In the genomic region with DNA sequence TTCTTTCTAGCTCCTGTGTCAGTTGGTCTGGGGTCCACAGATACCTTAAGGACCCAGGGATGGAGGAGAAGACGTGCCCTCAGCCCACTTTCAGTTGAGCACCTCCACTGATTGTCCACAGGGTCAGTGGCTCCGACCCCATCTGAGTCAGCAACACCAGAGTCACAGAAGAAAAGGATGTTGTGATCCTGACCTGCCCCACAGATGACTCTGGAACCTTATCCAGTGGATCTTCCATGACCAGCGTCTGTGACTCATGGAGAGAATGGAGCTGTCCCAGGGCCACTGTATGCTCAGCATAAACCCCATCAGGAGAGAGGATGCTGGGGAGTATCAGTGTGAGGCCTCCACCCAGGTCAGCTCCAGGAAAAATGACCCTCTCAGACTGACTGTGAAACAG, we compare ENCODE assay signal across 26 cellular contexts. TPM values are rescaled to one million over a fixed set of nuclear protein-coding genes. Genes with fewer than 3 reads are reported as not detected.
A peak's percentile ranks its signal among the peaks of the same experiment; 100 is the strongest.
DNase-seq lines count a peak whose midpoint lies in the region; ATAC-seq and FAIRE-seq lines count a peak whose summit lies in the region.
"Had no signal": no experiment of that assay in that cellular context is flagged by ENCODE, and none has a peak within 500 bp of the region (broad histone marks: within the 10 kb centered on the region; RNA-seq: fewer than 3 reads in every experiment).

No MANE protein-coding gene starts in this region.

- H3K36me3 Mint-ChIP-seq in activated CD4-positive, alpha-beta memory T cell treated with anti-CD3 and anti-CD28 coated beads for 36 hours: no peaks in the 10 kb centered on the region
- H3K36me3 Mint-ChIP-seq in activated CD4-positive, alpha-beta memory T cell treated with anti-CD3 and anti-CD28 coated beads, Interleukin-2, amount 10 ng/mL, durations not matched to agents 7 days and 5 days (ENCODE audit: low read depth): no peaks in the 10 kb centered on the region
- H3K36me3 Mint-ChIP-seq: CD14-positive monocyte had no signal

- no peaks in the 10 kb centered on the region for H3K4me1 Mint-ChIP-seq in activated CD4-positive, alpha-beta memory T cell treated with anti-CD3 and anti-CD28 coated beads for 36 hours (ENCODE audit: low read depth)
- no peaks in the 10 kb centered on the region for H3K4me1 Mint-ChIP-seq in activated CD4-positive, alpha-beta memory T cell treated with anti-CD3 and anti-CD28 coated beads, Interleukin-2, amount 10 ng/mL, durations not matched to agents 7 days and 5 days
- H3K4me1 Mint-ChIP-seq: CD8-positive, alpha-beta memory T cell had no signal

- no peak for FAIRE-seq in GM19239 (lab: Jason Lieb, UNC)
- FAIRE-seq: GM12891, GM18507, H54 had no signal

- no peaks in the 10 kb centered on the region for H3K9me3 Mint-ChIP-seq in activated CD4-positive, alpha-beta memory T cell treated with anti-CD3 and anti-CD28 coated beads for 36 hours
- H3K9me3 Mint-ChIP-seq in activated CD4-positive, alpha-beta memory T cell treated with anti-CD3 and anti-CD28 coated beads, Interleukin-2, amount 10 ng/mL, durations not matched to agents 7 days and 5 days: no peaks in the 10 kb centered on the region
- H3K9me3 Mint-ChIP-seq: CD4-positive, alpha-beta T cell; CD8-positive, alpha-beta memory T cell; HFFc6 had no signal

- no peak overlapping the region for H3K27ac Mint-ChIP-seq in activated CD4-positive, alpha-beta memory T cell treated with anti-CD3 and anti-CD28 coated beads for 36 hours
- H3K27ac Mint-ChIP-seq in activated CD4-positive, alpha-beta memory T cell treated with anti-CD3 and anti-CD28 coated beads, Interleukin-2, amount 10 ng/mL, durations not matched to agents 7 days and 5 days: no peak overlapping the region
- H3K27ac Mint-ChIP-seq: CD14-positive monocyte; CD4-positive, alpha-beta T cell; HFFc6 had no signal

- DNase-seq in activated CD4-positive, alpha-beta memory T cell treated with anti-CD3 and anti-CD28 coated beads for 36 hours: peak; percentile 2
- no peak for DNase-seq in activated CD4-positive, alpha-beta memory T cell treated with anti-CD3 and anti-CD28 coated beads, Interleukin-2, amount 10 ng/mL, durations not matched to agents 7 days and 5 days
- DNase-seq in activated effector memory CD4-positive, alpha-beta T cell treated with anti-CD3 and anti-CD28 coated beads, Interleukin-2, amount 50 U/mL, for 16 hours: peak; percentile 24
- DNase-seq in activated effector memory CD4-positive, alpha-beta T cell treated with Interleukin-2 at 50 U/mL for 16 hours: no peak
- DNase-seq in ecto neural progenitor cell (ENCODE audit: low spot score) (peak; percentile 20), sciatic nerve (ENCODE audit: low spot score) (peak; percentile 19), GM19239 (ENCODE audit: insufficient read length, low spot score) (no peak)
- DNase-seq: 8988T; ACHN; AML-193; BE2C; Calu3; CD8-positive, alpha-beta memory T cell; DMS53; DMS79 treated with DMSO at 0.1 percent for 48 hours; GF-D8; GOT3; HFFc6 had no signal

- no peak overlapping the region for H3K4me3 Mint-ChIP-seq in activated CD4-positive, alpha-beta memory T cell treated with anti-CD3 and anti-CD28 coated beads for 36 hours
- no peak overlapping the region for H3K4me3 Mint-ChIP-seq in activated CD4-positive, alpha-beta memory T cell treated with anti-CD3 and anti-CD28 coated beads, Interleukin-2, amount 10 ng/mL, durations not matched to agents 7 days and 5 days
- H3K4me3 Mint-ChIP-seq: CD14-positive monocyte; CD4-positive, alpha-beta T cell; CD8-positive, alpha-beta memory T cell; HFFc6 had no signal

- peaks cover 5% of the 10 kb centered on the region for H3K27me3 Mint-ChIP-seq in activated CD4-positive, alpha-beta memory T cell treated with anti-CD3 and anti-CD28 coated beads for 36 hours
- H3K27me3 Mint-ChIP-seq in activated CD4-positive, alpha-beta memory T cell treated with anti-CD3 and anti-CD28 coated beads, Interleukin-2, amount 10 ng/mL, durations not matched to agents 7 days and 5 days: peaks cover 30% of the 10 kb centered on the region

- no peak for ATAC-seq in sciatic nerve
- ATAC-seq: A549 had no signal

- intact Hi-C loops in activated CD4-positive, alpha-beta memory T cell treated with anti-CD3 and anti-CD28 coated beads for 36 hours (cut with micrococcal nuclease): no loop called here
- intact Hi-C loops in sciatic nerve (cut with DNase I): no loop called here

- POLR2A ChIA-PET in activated CD4-positive, alpha-beta memory T cell treated with anti-CD3 and anti-CD28 coated beads for 36 hours (lab: Charles Lee): no interaction called here
- POLR2A ChIA-PET in activated CD4-positive, alpha-beta memory T cell treated with anti-CD3 and anti-CD28 coated beads, Interleukin-2, amount 10 ng/mL, durations not matched to agents 7 days and 5 days (lab: Charles Lee): no interaction called here

- CTCF ChIA-PET in activated CD4-positive, alpha-beta memory T cell treated with anti-CD3 and anti-CD28 coated beads for 36 hours (lab: Charles Lee): interaction anchor here (1.0 to 2.9 kb wide), 4 partner anchors 8 to 156 kb away, joined by 4 to 12 read pairs (median 6); no protein-coding TSS in a partner anchor
- CTCF ChIA-PET in activated CD4-positive, alpha-beta memory T cell treated with anti-CD3 and anti-CD28 coated beads, Interleukin-2, amount 10 ng/mL, durations not matched to agents 7 days and 5 days (lab: Charles Lee): interaction anchor here (0.6 to 1.6 kb wide), 4 partner anchors 9 to 103 kb away, joined by 3 to 4 read pairs (median 3); no protein-coding TSS in a partner anchor

RNA-seq across cellular contexts. Expression of gene CEACAM4, which starts 22.0 kb away (rescaled TPM):
- not detected for total RNA-seq in activated CD4-positive, alpha-beta memory T cell treated with anti-CD3 and anti-CD28 coated beads for 36 hours
- total RNA-seq in activated CD4-positive, alpha-beta memory T cell treated with anti-CD3 and anti-CD28 coated beads, Interleukin-2, amount 10 ng/mL, durations not matched to agents 7 days and 5 days: not detected
- total RNA-seq in sciatic nerve: 1.9 TPM
- total RNA-seq: Calu3; CD8-positive, alpha-beta memory T cell; Daoy; G401; HFFc6 had no signal

RNA-seq across cellular contexts. Expression of gene CEACAM21, which starts 28.9 kb away (rescaled TPM):
- 10 to 100 TPM; 40.8 to 40.9 TPM for total RNA-seq in activated CD4-positive, alpha-beta memory T cell treated with anti-CD3 and anti-CD28 coated beads for 36 hours
- total RNA-seq in activated CD4-positive, alpha-beta memory T cell treated with anti-CD3 and anti-CD28 coated beads, Interleukin-2, amount 10 ng/mL, durations not matched to agents 7 days and 5 days: 10 to 100 TPM; 77.0 to 77.8 TPM
- 2.5 TPM for total RNA-seq in sciatic nerve
- total RNA-seq: Calu3, Daoy, HFFc6 had no signal

Comparison
In these comparisons a context has a peak if more than half of its experiments do, and no peak if none do; other contexts are left out.
1. DNase-seq: peak in activated CD4-positive, alpha-beta memory T cell treated with anti-CD3 and anti-CD28 coated beads for 36 hours (single experiment), activated effector memory CD4-positive, alpha-beta T cell treated with anti-CD3 and anti-CD28 coated beads, Interleukin-2, amount 50 U/mL, for 16 hours (single experiment), ecto neural progenitor cell (single experiment) and sciatic nerve (single experiment); none in activated CD4-positive, alpha-beta memory T cell treated with anti-CD3 and anti-CD28 coated beads, Interleukin-2, amount 10 ng/mL, durations not matched to agents 7 days and 5 days (single experiment), activated effector memory CD4-positive, alpha-beta T cell treated with Interleukin-2 at 50 U/mL for 16 hours (single experiment) and GM19239 (single experiment).
2. RNA of gene CEACAM21, which starts 28.9 kb away (total RNA-seq): 77.0 to 77.8 TPM in activated CD4-positive, alpha-beta memory T cell treated with anti-CD3 and anti-CD28 coated beads, Interleukin-2, amount 10 ng/mL, durations not matched to agents 7 days and 5 days and 40.8 to 40.9 TPM in activated CD4-positive, alpha-beta memory T cell treated with anti-CD3 and anti-CD28 coated beads for 36 hours; 2.5 TPM in sciatic nerve (single experiment); every median in the first group is over 10 times any median in the second.